8 cellular contexts compared by ENCODE assay signal in genomic region chr19:4338441-4339350, GRCh38. TPM values are rescaled to one million over a fixed set of nuclear protein-coding genes. Genes with fewer than 3 reads are reported as not detected.
DNase-seq lines count a peak whose midpoint lies in the region; ATAC-seq and TF ChIP-seq lines count a peak whose summit lies in the region.

STAP2 (minus strand) TSS chr19:4338827; CDS start chr19:4338753, 74 bp downstream.

- H3K4me1 ChIP-seq in ACC112 (ENCODE audit: control insufficient read depth, insufficient read depth, low read length, unreplicated experiment): peaks cover 3% of the 10 kb centered on the region

- peak within 1 kb of the TSS; percentile 92 for H2AFZ ChIP-seq in ACC112 (ENCODE audit: low read length, unreplicated experiment)

- no peaks in the 10 kb centered on the region for H3K27me3 ChIP-seq in ACC112 (ENCODE audit: insufficient read depth, low read length)

- no peak for ATAC-seq in activated T-helper 17 cell treated with anti-CD3 and anti-CD28 coated beads, Interleukin-2, amount 50 U/mL, for 72 hours (replicated peaks)
- no peak for ATAC-seq in GM19328 (IDR thresholded peaks at IDR 0.05; ENCODE audit: unreplicated experiment)
- ATAC-seq in GM18858 (IDR thresholded peaks at IDR 0.05; ENCODE audit: unreplicated experiment): no peak
- no peak for ATAC-seq in HG02610 (IDR thresholded peaks at IDR 0.05; ENCODE audit: unreplicated experiment)

- no peak for TF ChIP-seq CTCF in HFF-Myc (IDR thresholded peaks at IDR 0.05; ENCODE audit: low read depth, low read length, missing control alignments)

- H3K79me2 ChIP-seq in ACC112 (ENCODE audit: control insufficient read depth, insufficient read depth, low read length, unreplicated experiment): no peaks in the 10 kb centered on the region

- no peaks in the 10 kb centered on the region for H3K27me3 Mint-ChIP-seq in activated T-helper 17 cell treated with anti-CD3 and anti-CD28 coated beads, Interleukin-2, amount 50 U/mL, for 72 hours

- H3K27ac Mint-ChIP-seq in activated T-helper 17 cell treated with anti-CD3 and anti-CD28 coated beads, Interleukin-2, amount 50 U/mL, for 72 hours: peak within 1 kb of the TSS; percentile 94

- peak within 1 kb of the TSS; percentile 72 for H3K4me3 ChIP-seq in ACC112 (ENCODE audit: low read depth, low read length)
- H3K4me3 ChIP-seq in HFF-Myc (replicated peaks; ENCODE audit: low read depth, low read length): peak within 1 kb of the TSS; percentile 38

- peak within 1 kb of the TSS; percentile 85 for H3K4me3 Mint-ChIP-seq in activated T-helper 17 cell treated with anti-CD3 and anti-CD28 coated beads, Interleukin-2, amount 50 U/mL, for 72 hours

- no peaks in the 10 kb centered on the region for H3K36me3 ChIP-seq in ACC112 (ENCODE audit: insufficient read depth, low read length)

- H3K27ac ChIP-seq in ACC112 (ENCODE audit: low read depth, low read length): no peak within 1 kb of the TSS

- DNase-seq in HFF-Myc (ENCODE audit: extremely low read depth, low read depth) (no peak), glomerular visceral epithelial cell (ENCODE audit: extremely low spot score) (peak; percentile 76), renal cortical epithelial cell (ENCODE audit: low read depth) (peak; percentile 60)

- peaks cover 26% of the 10 kb centered on the region for H3K4me1 Mint-ChIP-seq in activated T-helper 17 cell treated with anti-CD3 and anti-CD28 coated beads, Interleukin-2, amount 50 U/mL, for 72 hours

- H3K36me3 Mint-ChIP-seq in activated T-helper 17 cell treated with anti-CD3 and anti-CD28 coated beads, Interleukin-2, amount 50 U/mL, for 72 hours (ENCODE audit: low read depth): peaks cover 17% of the 10 kb centered on the region

- H3K9me3 Mint-ChIP-seq in activated T-helper 17 cell treated with anti-CD3 and anti-CD28 coated beads, Interleukin-2, amount 50 U/mL, for 72 hours: peaks cover 5% of the 10 kb centered on the region

RNA-seq across cellular contexts. Expression of gene STAP2, which starts in this region (rescaled TPM):
- total RNA-seq in activated T-helper 17 cell treated with anti-CD3 and anti-CD28 coated beads, Interleukin-2, amount 50 U/mL, for 72 hours: 10 to 100 TPM; 13.3 to 17.4 TPM
- total RNA-seq in renal cortical epithelial cell: 26.6 and 89.1 TPM in 2 replicates
